ENCODE assay signal across 17 cellular contexts in genomic region chr2:239131521-239131920, GRCh38.
"Had no signal": no experiment of that assay in that cellular context is flagged by ENCODE, and none has a peak within 500 bp of the region (broad histone marks: within the 10 kb centered on the region; RNA-seq: fewer than 3 reads in every experiment).

No MANE protein-coding gene starts in this region.

- DNase-seq: activated CD4-positive, alpha-beta T cell treated with anti-CD3 and anti-CD28 coated beads for 1 hour; activated CD8-positive, alpha-beta memory T cell treated with anti-CD3 and anti-CD28 coated beads for 24 hours; activated CD8-positive, alpha-beta memory T cell treated with anti-CD3 and anti-CD28 coated beads, Interleukin-2, amount 50 U/mL, for 48 hours; activated effector memory CD4-positive, alpha-beta T cell treated with anti-CD3 and anti-CD28 coated beads, Interleukin-2, amount 50 U/mL, for 16 hours; activated T-cell treated with anti-CD3 and anti-CD28 coated beads, Interleukin-2, amount 50 U/mL, for 48 hours; erythroblast; heart right ventricle; left colon; natural killer cell; stimulated activated CD4-positive, alpha-beta T cell treated with anti-CD3 and anti-CD28 coated beads, Interleukin-15, amount 100 ng/mL, for 24 hours; stimulated activated CD4-positive, alpha-beta T cell treated with anti-CD3 and anti-CD28 coated beads, Interleukin-2, amount 100 ng/mL, for 48 hours; SW 1271; T-helper 2 cell; testis; WERI-Rb-1 had no signal

- H3K4me1 Mint-ChIP-seq: activated naive CD4-positive, alpha-beta T cell treated with anti-CD3 and anti-CD28 coated beads, Interleukin-2, amount 50 U/mL, for 24 hours had no signal

- H3K9me3 Mint-ChIP-seq: activated naive CD4-positive, alpha-beta T cell treated with anti-CD3 and anti-CD28 coated beads, Interleukin-2, amount 50 U/mL, for 24 hours; natural killer cell; stimulated activated naive CD8-positive, alpha-beta T cell treated with anti-CD3 and anti-CD28 coated beads, Interleukin-15, Interleukin-2, amounts not matched to agents 100 ng/mL and 50 ng/mL, for 24 hours had no signal

- H3K27me3 Mint-ChIP-seq: activated naive CD4-positive, alpha-beta T cell treated with anti-CD3 and anti-CD28 coated beads, Interleukin-2, amount 50 U/mL, for 24 hours; stimulated activated naive CD8-positive, alpha-beta T cell treated with anti-CD3 and anti-CD28 coated beads, Interleukin-15, Interleukin-2, amounts not matched to agents 100 ng/mL and 50 ng/mL, for 24 hours had no signal

- H3K4me3 Mint-ChIP-seq: activated naive CD4-positive, alpha-beta T cell treated with anti-CD3 and anti-CD28 coated beads, Interleukin-2, amount 50 U/mL, for 24 hours; natural killer cell; stimulated activated naive CD8-positive, alpha-beta T cell treated with anti-CD3 and anti-CD28 coated beads, Interleukin-15, Interleukin-2, amounts not matched to agents 100 ng/mL and 50 ng/mL, for 24 hours had no signal

- ATAC-seq: heart right ventricle, left colon, natural killer cell had no signal

- H3K27ac Mint-ChIP-seq: activated naive CD4-positive, alpha-beta T cell treated with anti-CD3 and anti-CD28 coated beads, Interleukin-2, amount 50 U/mL, for 24 hours; natural killer cell; stimulated activated naive CD8-positive, alpha-beta T cell treated with anti-CD3 and anti-CD28 coated beads, Interleukin-15, Interleukin-2, amounts not matched to agents 100 ng/mL and 50 ng/mL, for 24 hours had no signal
